ENCODE assay signal across 14 cellular contexts in genomic region chr15:22944651-22945050, GRCh38. TPM values are rescaled to one million over a fixed set of nuclear protein-coding genes. Genes with fewer than 3 reads are reported as not detected.
DNase-seq lines count a peak whose midpoint lies in the region; ATAC-seq and TF ChIP-seq lines count a peak whose summit lies in the region.
"Had no signal": no experiment of that assay in that cellular context is flagged by ENCODE, and none has a peak within 500 bp of the region (broad histone marks: within the 10 kb centered on the region; RNA-seq: fewer than 3 reads in every experiment).

No MANE protein-coding gene starts in this region.

- in situ Hi-C loops in brain microvascular endothelial cell (cut with HindIII; ENCODE audit: low pct_ligation_motif_present, low sequenced_read_pairs) = no loop called here

- H3K4me3 ChIP-seq in esophagus (ENCODE audit: low read depth in 1 of 2, low read length in 2 of 2) = no peak overlapping the region
- no peak overlapping the region for H3K4me3 ChIP-seq in suprapubic skin
- no peak overlapping the region for H3K4me3 ChIP-seq in adrenal gland
- H3K4me3 ChIP-seq in brain microvascular endothelial cell (ENCODE audit: low read depth, low read length) = no peak overlapping the region
- H3K4me3 ChIP-seq: heart right ventricle had no signal

- TF ChIP-seq CTCF in suprapubic skin (IDR thresholded peaks at IDR 0.05) = no peak
- no peak for TF ChIP-seq CTCF in adrenal gland (IDR thresholded peaks at IDR 0.05)
- no peak for TF ChIP-seq CTCF in brain microvascular endothelial cell (IDR thresholded peaks at IDR 0.05; ENCODE audit: low read depth, low read length, missing control alignments)

- intact Hi-C loops in adrenal gland (cut with DNase I) = no loop called here

- no peaks in the 10 kb centered on the region for H3K27me3 ChIP-seq in esophagus (ENCODE audit: control insufficient read depth in 1 of 2, insufficient read depth in 2 of 2, low read length in 2 of 2)
- H3K27me3 ChIP-seq in suprapubic skin = no peaks in the 10 kb centered on the region
- no peaks in the 10 kb centered on the region for H3K27me3 ChIP-seq in adrenal gland
- H3K27me3 ChIP-seq in brain microvascular endothelial cell (replicated peaks) = no peaks in the 10 kb centered on the region
- H3K27me3 ChIP-seq: heart right ventricle had no signal

- no peak for TF ChIP-seq EP300 in suprapubic skin (IDR thresholded peaks at IDR 0.05)

- H3K36me3 ChIP-seq in esophagus (ENCODE audit: control insufficient read depth in 2 of 2, insufficient read depth in 2 of 2, low read length in 1 of 2) (peaks cover 0 to 25% of the 10 kb centered on the region in 2 donors), suprapubic skin (peaks cover 58% of the 10 kb centered on the region), adrenal gland (replicated peaks in 1 of 2) (peaks cover 0 to 43% of the 10 kb centered on the region in 2 donors), brain microvascular endothelial cell (replicated peaks) (peaks cover 21% of the 10 kb centered on the region)

- H3K9me3 ChIP-seq in esophagus (ENCODE audit: control insufficient read depth in 2 of 2, insufficient read depth in 1 of 2, low read depth in 1 of 2, low read length in 1 of 2) = no peaks in the 10 kb centered on the region
- no peaks in the 10 kb centered on the region for H3K9me3 ChIP-seq in suprapubic skin
- H3K9me3 ChIP-seq in adrenal gland (replicated peaks in 1 of 3) = no peaks in the 10 kb centered on the region
- H3K9me3 ChIP-seq: heart right ventricle had no signal

- TF ChIP-seq POLR2A in suprapubic skin (IDR thresholded peaks at IDR 0.05) (no peak), adrenal gland (IDR thresholded peaks at IDR 0.05) (no peak)

- H3K4me1 ChIP-seq in esophagus (ENCODE audit: control insufficient read depth in 2 of 2, insufficient read depth in 2 of 2, low read length in 1 of 2) = peaks cover 8 to 17% of the 10 kb centered on the region in 2 donors
- H3K4me1 ChIP-seq in suprapubic skin = peaks cover 33% of the 10 kb centered on the region
- peaks cover 5 to 21% of the 10 kb centered on the region in 2 donors for H3K4me1 ChIP-seq in adrenal gland (replicated peaks in 1 of 2)

- H3K27ac ChIP-seq in esophagus (ENCODE audit: low read depth in 2 of 2, low read length in 1 of 2) = peak overlapping the region; percentile 65 to 85
- peak overlapping the region; percentile 65 for H3K27ac ChIP-seq in suprapubic skin
- no peak overlapping the region for H3K27ac ChIP-seq in adrenal gland
- no peak overlapping the region for H3K27ac ChIP-seq in brain microvascular endothelial cell

- no peak for ATAC-seq in HG02884 (IDR thresholded peaks at IDR 0.05; ENCODE audit: unreplicated experiment)
- ATAC-seq: heart right ventricle, T-cell had no signal

- 47 to 57% methylated on average over 8 of the region's 8 CpGs for WGBS in esophagus, 2 donors
- 59% methylated on average over 8 of the region's 8 CpGs for WGBS in suprapubic skin
- WGBS in adrenal gland, 4 donors = 81 to 91% (median 87%) methylated on average over 7 to 8 of the region's 8 CpGs

- DNase-seq in NCI-H1417 (lab: John Stamatoyannopoulos, UW) (peak; percentile 12 to 55 (median 32)), NCI-H1417 treated with DMSO at 0.1 percent for 48 hours (lab: John Stamatoyannopoulos, UW) (no peak), NCI-H345 treated with DMSO at 0.1 percent for 48 hours (lab: John Stamatoyannopoulos, UW; ENCODE audit: unreplicated experiment) (peak; percentile 61), suprapubic skin (ENCODE audit: low spot score in 2 of 2) (no peak), adrenal gland (no peak), brain microvascular endothelial cell (no peak)
- DNase-seq: 8988T; caudate nucleus; heart right ventricle; OCI-M1; stimulated activated naive CD4-positive, alpha-beta T cell; T-cell had no signal

RNA-seq across cellular contexts. Expression of gene CYFIP1, which starts 35.5 kb away (rescaled TPM):
- polyA plus RNA-seq in esophagus (10 to 100 TPM; 32.1 to 44.3 TPM), adrenal gland (10 to 100 TPM; 21.2 to 43.7 (median 24.6) TPM)
- total RNA-seq in suprapubic skin (100 to 1,000 TPM in 2 of 4 donors, 10 to 100 TPM in 2; 77.5 to 106 (median 99.4) TPM), adrenal gland (100 to 1,000 TPM in 2 of 8 donors, 10 to 100 TPM in 6; 53.9 to 124 (median 90.3) TPM)

Comparison
In these comparisons a context has a peak if more than half of its experiments do, and no peak if none do; other contexts are left out.
1. DNase-seq: peak in NCI-H1417 (3 of 3) and NCI-H345 treated with DMSO at 0.1 percent for 48 hours (single experiment); none in NCI-H1417 treated with DMSO at 0.1 percent for 48 hours (single experiment), suprapubic skin (0 of 2), adrenal gland (0 of 7) and brain microvascular endothelial cell (single experiment).
2. H3K27ac ChIP-seq: peak in esophagus (2 of 2) and suprapubic skin (single experiment); none in adrenal gland (0 of 5) and brain microvascular endothelial cell (single experiment).